22 cellular contexts compared by ENCODE assay signal in genomic region chr5:164097747-164098146, GRCh38.
A peak's percentile ranks its signal among the peaks of the same experiment; 100 is the strongest.
DNase-seq lines count a peak whose midpoint lies in the region; ATAC-seq and TF ChIP-seq lines count a peak whose summit lies in the region.
"Had no signal": no experiment of that assay in that cellular context is flagged by ENCODE, and none has a peak within 500 bp of the region (broad histone marks: within the 10 kb centered on the region; RNA-seq: fewer than 3 reads in every experiment).

No MANE protein-coding gene starts in this region.

- H3K27ac ChIP-seq in PC-3 (ENCODE audit: low read length) = peak overlapping the region; percentile 34
- H3K27ac ChIP-seq in mammary epithelial cell (ENCODE audit: insufficient read depth, low read depth, low read length) = no peak overlapping the region
- no peak overlapping the region for H3K27ac ChIP-seq in gastrocnemius medialis
- H3K27ac ChIP-seq: ascending aorta, gastroesophageal sphincter, left lung, neural progenitor cell, SJSA1 had no signal

- H2AFZ ChIP-seq in PC-3 (ENCODE audit: low read length) (no peak overlapping the region), mammary epithelial cell (ENCODE audit: low read depth, low read length) (no peak overlapping the region)
- H2AFZ ChIP-seq: neural progenitor cell had no signal

- no peak overlapping the region for H3K27ac Mint-ChIP-seq in activated CD8-positive, alpha-beta memory T cell treated with anti-CD3 and anti-CD28 coated beads, Interleukin-2, amount 10 ng/mL, durations not matched to agents 7 days and 5 days
- no peak overlapping the region for H3K27ac Mint-ChIP-seq in activated T-cell treated with anti-CD3 and anti-CD28 coated beads, Interleukin-2, amount 50 U/mL, for 24 hours
- H3K27ac Mint-ChIP-seq: activated B cell treated with CpG ODN at 0.5 μM for 24 hours; activated CD4-positive, alpha-beta memory T cell treated with anti-CD3 and anti-CD28 coated beads for 36 hours; activated naive CD4-positive, alpha-beta T cell treated with anti-CD3 and anti-CD28 coated beads for 36 hours; HFFc6; neural progenitor cell had no signal

- BruUV-seq in PC-3 (replicated peaks; lab: Mats Ljungman, UMichigan) = no TSS peak
- BruUV-seq in mammary epithelial cell (replicated peaks; lab: Mats Ljungman, UMichigan) = no TSS peak

- no peak for TF ChIP-seq CTCF in PC-3 (conservative IDR thresholded peaks at IDR 0.05; ENCODE audit: low read depth, low read length)
- no peak for TF ChIP-seq CTCF in mammary epithelial cell (conservative IDR thresholded peaks at IDR 0.05 in 1 of 2, IDR thresholded peaks at IDR 0.05 in 1 of 2; ENCODE audit: extremely low read depth in 1 of 2, insufficient read depth in 1 of 2, low read depth in 1 of 2, low read length in 2 of 2)
- no peak for TF ChIP-seq CTCF in gastrocnemius medialis (IDR thresholded peaks at IDR 0.05 in 4 of 5, conservative IDR thresholded peaks at IDR 0.05 in 1 of 5)

- H3K9me3 ChIP-seq in PC-3 (ENCODE audit: low read length) = no peaks in the 10 kb centered on the region
- H3K9me3 ChIP-seq in mammary epithelial cell (replicated peaks; ENCODE audit: insufficient read depth, low read length) = no peaks in the 10 kb centered on the region
- no peaks in the 10 kb centered on the region for H3K9me3 ChIP-seq in gastrocnemius medialis
- H3K9me3 ChIP-seq: ascending aorta, gastroesophageal sphincter, left lung, SJSA1 had no signal

- dilution Hi-C loops in mammary epithelial cell (cut with HindIII; ENCODE audit: low sequenced_read_pairs) = no loop called here

- peak; percentile 65 for DNase-seq in ELR (ENCODE audit: low read depth)
- DNase-seq in PC-3 = peak; percentile 67
- peak; percentile 94 for DNase-seq in mammary epithelial cell
- DNase-seq in kidney tubule cell (ENCODE audit: low spot score) = peak; percentile 59
- no peak for DNase-seq in gastrocnemius medialis
- no peak for DNase-seq in activated CD8-positive, alpha-beta memory T cell treated with anti-CD3 and anti-CD28 coated beads, Interleukin-2, amount 10 ng/mL, durations not matched to agents 7 days and 5 days
- no peak for DNase-seq in activated T-cell treated with anti-CD3 and anti-CD28 coated beads, Interleukin-2, amount 50 U/mL, for 24 hours
- DNase-seq in HuH-7 (ENCODE audit: low spot score) = no peak
- DNase-seq: activated B cell treated with CpG ODN at 0.5 μM for 24 hours; activated CD4-positive, alpha-beta memory T cell treated with anti-CD3 and anti-CD28 coated beads for 36 hours; activated naive CD4-positive, alpha-beta T cell treated with anti-CD3 and anti-CD28 coated beads for 36 hours; cortex of kidney; DMS79; HFFc6; left lung; NCI-H1092 treated with DMSO at 0.1 percent for 48 hours; NCI-H69; stimulated activated CD4-positive, alpha-beta T cell treated with anti-CD3 and anti-CD28 coated beads, Interleukin-12 subunit alpha, Interleukin-12 subunit beta, amount 100 ng/mL, for 4 hours had no signal

- H3K27me3 Mint-ChIP-seq in activated CD8-positive, alpha-beta memory T cell treated with anti-CD3 and anti-CD28 coated beads, Interleukin-2, amount 10 ng/mL, durations not matched to agents 7 days and 5 days = no peaks in the 10 kb centered on the region
- H3K27me3 Mint-ChIP-seq in activated T-cell treated with anti-CD3 and anti-CD28 coated beads, Interleukin-2, amount 50 U/mL, for 24 hours = no peaks in the 10 kb centered on the region
- H3K27me3 Mint-ChIP-seq: activated B cell treated with CpG ODN at 0.5 μM for 24 hours; activated CD4-positive, alpha-beta memory T cell treated with anti-CD3 and anti-CD28 coated beads for 36 hours had no signal

- 0 out of 2 replicates have a peak overlapping the region, but pooled peaks have one; percentile 3 for H3K9ac ChIP-seq in PC-3 (ENCODE audit: low read length)
- no peak overlapping the region for H3K9ac ChIP-seq in mammary epithelial cell (ENCODE audit: insufficient read depth, low read length)
- H3K9ac ChIP-seq: neural progenitor cell had no signal

- H3K4me1 ChIP-seq in PC-3 (ENCODE audit: insufficient read depth, low read length) (no peaks in the 10 kb centered on the region), mammary epithelial cell (ENCODE audit: insufficient read depth, low read length) (peaks cover 2% of the 10 kb centered on the region), gastrocnemius medialis (no peaks in the 10 kb centered on the region)
- H3K4me1 ChIP-seq: ascending aorta, gastroesophageal sphincter, left lung, SJSA1 had no signal

- H3K4me2 ChIP-seq in PC-3 (ENCODE audit: low read length) (peak overlapping the region; percentile 44; the same call in 1 of the 2 replicates), mammary epithelial cell (ENCODE audit: insufficient read depth, low read depth, low read length) (peak overlapping the region; percentile 55)
- H3K4me2 ChIP-seq: neural progenitor cell had no signal

- intact Hi-C loops in PC-3 (cut with micrococcal nuclease) = no loop called here
- intact Hi-C loops in mammary epithelial cell (cut with micrococcal nuclease) = no loop called here
- intact Hi-C loops in gastrocnemius medialis (cut with DNase I; ENCODE audit: low total_unique reads) = no loop called here

- no peaks in the 10 kb centered on the region for H3F3A ChIP-seq in PC-3 (ENCODE audit: low read length, unreplicated experiment)

- H3K36me3 ChIP-seq in PC-3 (ENCODE audit: low read depth, low read length) = no peaks in the 10 kb centered on the region
- no peaks in the 10 kb centered on the region for H3K36me3 ChIP-seq in mammary epithelial cell (ENCODE audit: insufficient read depth, low read length)
- H3K36me3 ChIP-seq in gastrocnemius medialis = no peaks in the 10 kb centered on the region
- H3K36me3 ChIP-seq: ascending aorta, gastroesophageal sphincter, left lung, neural progenitor cell, SJSA1 had no signal

- TF ChIP-seq POLR2A in gastrocnemius medialis (IDR thresholded peaks at IDR 0.05) = no peak

- CTCF ChIA-PET in PC-3 (lab: Charles Lee) = no interaction called here
- CTCF ChIA-PET in mammary epithelial cell (lab: Charles Lee; ENCODE audit: low non-redundant PET) = no interaction called here
- CTCF ChIA-PET in activated CD8-positive, alpha-beta memory T cell treated with anti-CD3 and anti-CD28 coated beads, Interleukin-2, amount 10 ng/mL, durations not matched to agents 7 days and 5 days (lab: Charles Lee) = no interaction called here

- H3K27me3 ChIP-seq in PC-3 (ENCODE audit: low read length) = no peaks in the 10 kb centered on the region
- H3K27me3 ChIP-seq in mammary epithelial cell (ENCODE audit: insufficient read depth, low read length) = no peaks in the 10 kb centered on the region
- no peaks in the 10 kb centered on the region for H3K27me3 ChIP-seq in gastrocnemius medialis
- H3K27me3 ChIP-seq: ascending aorta, gastroesophageal sphincter, left lung, neural progenitor cell, SJSA1 had no signal

- H3K4me3 ChIP-seq in PC-3 (ENCODE audit: low read length) (no peak overlapping the region), mammary epithelial cell (replicated peaks in 1 of 3; ENCODE audit: insufficient read depth in 1 of 3, low read depth in 2 of 3, low read length in 3 of 3) (no peak overlapping the region), gastrocnemius medialis (no peak overlapping the region)
- H3K4me3 ChIP-seq: ascending aorta, gastroesophageal sphincter, left lung, neural progenitor cell, SJSA1 had no signal

- in situ Hi-C loops in mammary epithelial cell (cut with MboI; ENCODE audit: low sequenced_read_pairs in 2 of 2) (no loop called here), gastrocnemius medialis (cut with MboI; ENCODE audit: low sequenced_read_pairs in 4 of 4) (no loop called here)

- H3K79me2 ChIP-seq in PC-3 (ENCODE audit: low read length) (no peaks in the 10 kb centered on the region), mammary epithelial cell (ENCODE audit: insufficient read depth, low read length) (no peaks in the 10 kb centered on the region)

- H3K36me3 Mint-ChIP-seq in activated CD8-positive, alpha-beta memory T cell treated with anti-CD3 and anti-CD28 coated beads, Interleukin-2, amount 10 ng/mL, durations not matched to agents 7 days and 5 days = no peaks in the 10 kb centered on the region
- H3K36me3 Mint-ChIP-seq in activated T-cell treated with anti-CD3 and anti-CD28 coated beads, Interleukin-2, amount 50 U/mL, for 24 hours (ENCODE audit: low read depth) = no peaks in the 10 kb centered on the region
- H3K36me3 Mint-ChIP-seq: activated CD4-positive, alpha-beta memory T cell treated with anti-CD3 and anti-CD28 coated beads for 36 hours; neural progenitor cell had no signal

- no peaks in the 10 kb centered on the region for H3K9me2 ChIP-seq in PC-3 (replicated peaks; ENCODE audit: low read length)

- WGBS in mammary epithelial cell (ENCODE audit: low coverage, missing lambda C conversion rate) = 5% methylated on average over 4 of the region's 4 CpGs

- no peak overlapping the region for H3K4me3 Mint-ChIP-seq in activated CD8-positive, alpha-beta memory T cell treated with anti-CD3 and anti-CD28 coated beads, Interleukin-2, amount 10 ng/mL, durations not matched to agents 7 days and 5 days
- H3K4me3 Mint-ChIP-seq in activated T-cell treated with anti-CD3 and anti-CD28 coated beads, Interleukin-2, amount 50 U/mL, for 24 hours = no peak overlapping the region
- H3K4me3 Mint-ChIP-seq: activated B cell treated with CpG ODN at 0.5 μM for 24 hours; activated CD4-positive, alpha-beta memory T cell treated with anti-CD3 and anti-CD28 coated beads for 36 hours; activated naive CD4-positive, alpha-beta T cell treated with anti-CD3 and anti-CD28 coated beads for 36 hours; HFFc6; neural progenitor cell had no signal

- H4K20me1 ChIP-seq in PC-3 (ENCODE audit: low read length) (no peaks in the 10 kb centered on the region), mammary epithelial cell (ENCODE audit: insufficient read depth, low read length) (no peaks in the 10 kb centered on the region)

- H3K9me3 Mint-ChIP-seq in activated CD8-positive, alpha-beta memory T cell treated with anti-CD3 and anti-CD28 coated beads, Interleukin-2, amount 10 ng/mL, durations not matched to agents 7 days and 5 days (ENCODE audit: low read depth) = no peaks in the 10 kb centered on the region
- H3K9me3 Mint-ChIP-seq in activated T-cell treated with anti-CD3 and anti-CD28 coated beads, Interleukin-2, amount 50 U/mL, for 24 hours = no peaks in the 10 kb centered on the region
- H3K9me3 Mint-ChIP-seq: activated B cell treated with CpG ODN at 0.5 μM for 24 hours; activated CD4-positive, alpha-beta memory T cell treated with anti-CD3 and anti-CD28 coated beads for 36 hours; activated naive CD4-positive, alpha-beta T cell treated with anti-CD3 and anti-CD28 coated beads for 36 hours; HFFc6; neural progenitor cell had no signal

- H3K4me1 Mint-ChIP-seq in activated CD8-positive, alpha-beta memory T cell treated with anti-CD3 and anti-CD28 coated beads, Interleukin-2, amount 10 ng/mL, durations not matched to agents 7 days and 5 days = no peaks in the 10 kb centered on the region
- no peaks in the 10 kb centered on the region for H3K4me1 Mint-ChIP-seq in activated T-cell treated with anti-CD3 and anti-CD28 coated beads, Interleukin-2, amount 50 U/mL, for 24 hours (ENCODE audit: low read depth)
- H3K4me1 Mint-ChIP-seq: activated B cell treated with CpG ODN at 0.5 μM for 24 hours, neural progenitor cell had no signal

- ATAC-seq in PC-3 (peak; percentile 58), gastrocnemius medialis (no peak)
- ATAC-seq in activated CD8-positive, alpha-beta memory T cell treated with anti-CD3 and anti-CD28 coated beads, Interleukin-2, amount 10 ng/mL, durations not matched to agents 7 days and 5 days = no peak
- ATAC-seq: gastroesophageal sphincter, left lung had no signal

- POLR2A ChIA-PET in PC-3 (lab: Charles Lee; ENCODE audit: unreplicated experiment) = no interaction called here

Comparison
In these comparisons a context has a peak if more than half of its experiments do, and no peak if none do; other contexts are left out.
1. DNase-seq: peak in ELR (single experiment), PC-3 (single experiment), mammary epithelial cell (single experiment) and kidney tubule cell (single experiment); none in gastrocnemius medialis (0 of 2), activated CD8-positive, alpha-beta memory T cell treated with anti-CD3 and anti-CD28 coated beads, Interleukin-2, amount 10 ng/mL, durations not matched to agents 7 days and 5 days (single experiment), activated T-cell treated with anti-CD3 and anti-CD28 coated beads, Interleukin-2, amount 50 U/mL, for 24 hours (single experiment) and HuH-7 (single experiment).